ENCODE assay signal across 10 cellular contexts in the genomic region with DNA sequence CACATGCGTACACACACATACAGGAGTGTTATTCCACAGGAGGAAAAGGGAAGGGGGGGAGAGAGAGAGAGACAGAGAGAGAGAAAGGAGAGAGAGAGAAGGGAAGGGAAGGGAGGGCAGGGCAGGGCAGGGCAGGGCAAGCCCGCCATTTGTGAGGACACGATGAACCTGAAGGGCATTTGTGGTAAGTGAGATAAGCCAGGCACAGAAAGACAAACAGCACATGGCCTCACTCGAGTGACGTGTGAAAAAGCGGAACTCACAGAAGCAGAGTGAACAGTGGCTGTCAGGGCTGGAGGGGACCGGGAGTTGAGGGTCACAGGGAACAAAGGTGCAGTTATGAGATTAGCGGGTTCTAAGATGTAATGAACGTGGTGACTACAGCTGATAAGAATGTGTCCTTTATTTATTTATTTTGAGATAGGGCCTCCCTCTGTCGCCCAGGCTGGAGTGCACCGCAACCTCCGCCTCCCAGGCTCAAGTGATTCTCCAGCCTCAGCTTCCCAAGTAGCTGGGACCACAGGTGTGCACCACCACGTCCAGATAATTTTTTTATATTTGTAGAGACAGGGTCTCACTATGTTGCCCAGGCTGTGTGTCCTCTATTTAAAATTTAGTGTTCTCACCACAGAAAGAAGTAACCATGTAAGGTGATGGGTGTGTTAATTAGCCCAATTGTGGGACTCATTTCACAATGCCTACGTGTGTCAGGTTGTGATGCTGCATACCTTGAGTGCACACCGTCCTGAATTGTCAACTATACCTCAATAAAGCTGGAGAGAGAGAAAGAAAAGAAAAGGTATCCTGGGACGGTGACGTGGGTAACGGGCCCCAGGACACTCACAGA. TPM values are rescaled to one million over a fixed set of nuclear protein-coding genes. Genes with fewer than 3 reads are reported as not detected.
A peak's percentile ranks its signal among the peaks of the same experiment; 100 is the strongest.
DNase-seq lines count a peak whose midpoint lies in the region; TF ChIP-seq lines count a peak whose summit lies in the region.
"Had no signal": no experiment of that assay in that cellular context is flagged by ENCODE, and none has a peak within 500 bp of the region (broad histone marks: within the 10 kb centered on the region; RNA-seq: fewer than 3 reads in every experiment).

No MANE protein-coding gene starts in this region.

- DNase-seq in DMS53 (lab: John Stamatoyannopoulos, UW): peak; percentile 61
- DNase-seq in DMS53 treated with DMSO at 0.1 percent for 48 hours (lab: John Stamatoyannopoulos, UW; ENCODE audit: unreplicated experiment): no peak
- peak; percentile 98 for DNase-seq in KBM-7
- no peak for DNase-seq in activated T-helper 2 cell treated with anti-CD3 and anti-CD28 coated beads, Interferon-gamma antibody, Interleukin-2, Interleukin-4, amounts not matched to agents 10 μg/mL and 5 μg/mL and 100 μg/mL, durations not matched to agents 14 hours and 24 hours and 36 hours (ENCODE audit: low spot score)
- DNase-seq in neuronal stem cell (ENCODE audit: low spot score): no peak
- no peak for DNase-seq in AG08396 (ENCODE audit: low spot score)
- no peak for DNase-seq in GM13976 (ENCODE audit: low spot score)
- no peak for DNase-seq in T1000 (lab: John Stamatoyannopoulos, UW)

- H3K4me1 ChIP-seq in neuronal stem cell (ENCODE audit: control insufficient read depth in 2 of 2, insufficient read depth in 1 of 2, low read depth in 1 of 2, low read length in 2 of 2): peaks cover 0 to 2% of the 10 kb centered on the region in 2 donors

- H2BK5ac ChIP-seq in neuronal stem cell (ENCODE audit: low read length): no peak overlapping the region

- peaks cover 5 to 10% of the 10 kb centered on the region in 2 donors for H3K9me3 ChIP-seq in neuronal stem cell (replicated peaks in 1 of 2; ENCODE audit: control insufficient read depth in 2 of 2, insufficient read depth in 1 of 2, low read depth in 1 of 2, low read length in 2 of 2)

- H3K27me3 Mint-ChIP-seq in activated T-helper 2 cell treated with anti-CD3 and anti-CD28 coated beads, Interferon-gamma antibody, Interleukin-2, Interleukin-4, amounts not matched to agents 10 μg/mL and 5 μg/mL and 100 μg/mL, durations not matched to agents 14 hours and 24 hours and 36 hours (ENCODE audit: low read depth): peaks cover 12% of the 10 kb centered on the region

- H2BK12ac ChIP-seq in neuronal stem cell (ENCODE audit: low read length): peak overlapping the region; percentile 30

- H3K9me3 Mint-ChIP-seq in activated T-helper 2 cell treated with anti-CD3 and anti-CD28 coated beads, Interferon-gamma antibody, Interleukin-2, Interleukin-4, amounts not matched to agents 10 μg/mL and 5 μg/mL and 100 μg/mL, durations not matched to agents 14 hours and 24 hours and 36 hours: no peaks in the 10 kb centered on the region

- H3K18ac ChIP-seq in neuronal stem cell (ENCODE audit: low read length): no peak overlapping the region

- H3K4me3 Mint-ChIP-seq in activated T-helper 2 cell treated with anti-CD3 and anti-CD28 coated beads, Interferon-gamma antibody, Interleukin-2, Interleukin-4, amounts not matched to agents 10 μg/mL and 5 μg/mL and 100 μg/mL, durations not matched to agents 14 hours and 24 hours and 36 hours (ENCODE audit: low read depth): no peak overlapping the region
- H3K4me3 Mint-ChIP-seq: mesothelial cell of epicardium had no signal

- H2AK5ac ChIP-seq in neuronal stem cell (ENCODE audit: low read depth, low read length): no peak overlapping the region

- no peak overlapping the region for H3K4me2 ChIP-seq in neuronal stem cell (ENCODE audit: insufficient read depth, low read length, poor library complexity, severe bottlenecking)

- no peak overlapping the region for H3K4me3 ChIP-seq in neuronal stem cell (ENCODE audit: low read length in 2 of 2)

- no peak overlapping the region for H2BK15ac ChIP-seq in neuronal stem cell (ENCODE audit: low read length)

- no peak overlapping the region for H4K91ac ChIP-seq in neuronal stem cell (ENCODE audit: low read depth, low read length, poor library complexity)

- no peak overlapping the region for H4K8ac ChIP-seq in neuronal stem cell (ENCODE audit: low read depth, low read length)

- peaks cover 27% of the 10 kb centered on the region for H3K4me1 Mint-ChIP-seq in activated T-helper 2 cell treated with anti-CD3 and anti-CD28 coated beads, Interferon-gamma antibody, Interleukin-2, Interleukin-4, amounts not matched to agents 10 μg/mL and 5 μg/mL and 100 μg/mL, durations not matched to agents 14 hours and 24 hours and 36 hours (ENCODE audit: low read depth)
- H3K4me1 Mint-ChIP-seq: mesothelial cell of epicardium had no signal

- peak overlapping the region; percentile 31 for H3K27ac Mint-ChIP-seq in activated T-helper 2 cell treated with anti-CD3 and anti-CD28 coated beads, Interferon-gamma antibody, Interleukin-2, Interleukin-4, amounts not matched to agents 10 μg/mL and 5 μg/mL and 100 μg/mL, durations not matched to agents 14 hours and 24 hours and 36 hours
- H3K27ac Mint-ChIP-seq: mesothelial cell of epicardium had no signal

- no peaks in the 10 kb centered on the region for H3K36me3 ChIP-seq in neuronal stem cell (replicated peaks in 1 of 2; ENCODE audit: control insufficient read depth in 2 of 2, insufficient read depth in 2 of 2, low read length in 2 of 2)

- no peak overlapping the region for H3K14ac ChIP-seq in neuronal stem cell (ENCODE audit: low read length)

- no peak overlapping the region for H3K4ac ChIP-seq in neuronal stem cell (ENCODE audit: low read length)

- TF ChIP-seq CTCF in GM13976 (IDR thresholded peaks at IDR 0.05; ENCODE audit: borderline replicate concordance, control extremely low read depth, extremely low read depth, insufficient read depth, missing control alignments): no peak

- no peak overlapping the region for H2AFZ ChIP-seq in neuronal stem cell (ENCODE audit: low read length)

- H3K36me3 Mint-ChIP-seq in activated T-helper 2 cell treated with anti-CD3 and anti-CD28 coated beads, Interferon-gamma antibody, Interleukin-2, Interleukin-4, amounts not matched to agents 10 μg/mL and 5 μg/mL and 100 μg/mL, durations not matched to agents 14 hours and 24 hours and 36 hours (ENCODE audit: low read depth): no peaks in the 10 kb centered on the region

- no peak overlapping the region for H3K23ac ChIP-seq in neuronal stem cell (ENCODE audit: low read depth, low read length, poor library complexity)

- H3K27ac ChIP-seq in neuronal stem cell (replicated peaks; ENCODE audit: low read length): no peak overlapping the region
- H3K27ac ChIP-seq: 22Rv1 had no signal

- no peaks in the 10 kb centered on the region for H3K27me3 ChIP-seq in neuronal stem cell (ENCODE audit: control insufficient read depth in 3 of 3, insufficient read depth in 3 of 3, low read depth in 1 of 3, low read length in 3 of 3)

- in situ Hi-C loops in KBM-7 (cut with MboI; ENCODE audit: low pct_unique_long_range_greater_than_20kb, low sequenced_read_pairs) (no loop called here), GM13976 (cut with MboI; ENCODE audit: low sequenced_read_pairs, unreplicated experiment) (no loop called here)

- H2BK120ac ChIP-seq in neuronal stem cell (ENCODE audit: low read depth, low read length): no peak overlapping the region

- no peak overlapping the region for H3K9ac ChIP-seq in neuronal stem cell (ENCODE audit: low read depth, low read length, poor library complexity)

- no peaks in the 10 kb centered on the region for H3K79me1 ChIP-seq in neuronal stem cell (ENCODE audit: low read depth, low read length)

- no CpG with 5 or more reads among the region's 18 CpGs for WGBS in neuronal stem cell (ENCODE audit: extremely low coverage in 2 of 2, insufficient read length in 2 of 2, insufficient replicate concordance in 1 of 2), 2 donors

- intact Hi-C loops in activated T-helper 2 cell treated with anti-CD3 and anti-CD28 coated beads, Interferon-gamma antibody, Interleukin-2, Interleukin-4, amounts not matched to agents 10 μg/mL and 5 μg/mL and 100 μg/mL, durations not matched to agents 14 hours and 24 hours and 36 hours (cut with micrococcal nuclease): no loop called here

RNA-seq across cellular contexts. Expression of gene FBRSL1, which starts 18.7 kb away (rescaled TPM):
- 66.0 and 67.3 TPM in 2 replicates for total RNA-seq in activated T-helper 2 cell treated with anti-CD3 and anti-CD28 coated beads, Interferon-gamma antibody, Interleukin-2, Interleukin-4, amounts not matched to agents 10 μg/mL and 5 μg/mL and 100 μg/mL, durations not matched to agents 14 hours and 24 hours and 36 hours
- 61.7 TPM for polyA plus RNA-seq in neuronal stem cell (2013, experiment 1 of 2)
- polyA plus RNA-seq in neuronal stem cell (2013, experiment 2 of 2): 70.1 TPM

Comparison
In these comparisons a context has a peak if more than half of its experiments do, and no peak if none do; other contexts are left out.
1. DNase-seq: peak in DMS53 (single experiment) and KBM-7 (single experiment); none in DMS53 treated with DMSO at 0.1 percent for 48 hours (single experiment), activated T-helper 2 cell treated with anti-CD3 and anti-CD28 coated beads, Interferon-gamma antibody, Interleukin-2, Interleukin-4, amounts not matched to agents 10 μg/mL and 5 μg/mL and 100 μg/mL, durations not matched to agents 14 hours and 24 hours and 36 hours (single experiment), neuronal stem cell (single experiment), AG08396 (single experiment), GM13976 (single experiment) and T1000 (single experiment).